In the genomic region with DNA sequence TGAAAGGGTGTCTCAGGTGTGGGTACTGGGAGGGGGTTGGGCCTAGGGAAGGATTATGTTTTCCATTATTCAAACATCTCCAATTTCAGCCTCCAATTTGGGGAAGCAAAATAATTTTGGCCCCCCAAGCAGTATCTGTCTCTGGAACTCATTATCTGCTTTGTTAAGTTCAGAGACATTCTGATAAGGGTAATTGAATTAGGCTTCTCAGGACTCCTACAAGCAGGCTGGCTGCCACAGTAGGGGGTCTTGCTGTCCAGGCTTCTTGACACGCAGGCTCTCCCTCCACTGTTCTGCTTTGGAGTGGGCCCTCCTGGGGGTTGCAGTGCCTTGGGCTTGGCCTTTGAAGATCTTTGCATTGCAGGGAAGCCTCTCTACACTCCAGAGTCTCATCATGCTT, we compare ENCODE assay signal across 22 cellular contexts.
DNase-seq lines count a peak whose midpoint lies in the region; TF ChIP-seq lines count a peak whose summit lies in the region.
"Had no signal": no experiment of that assay in that cellular context is flagged by ENCODE, and none has a peak within 500 bp of the region (broad histone marks: within the 10 kb centered on the region; RNA-seq: fewer than 3 reads in every experiment).

No MANE protein-coding gene starts in this region.

- H3K27me3 ChIP-seq in thyroid gland = no peaks in the 10 kb centered on the region
- H3K27me3 ChIP-seq: BLaER1 had no signal

- H3K4me3 ChIP-seq in choroid plexus epithelial cell (ENCODE audit: low read depth, low read length) (no peak overlapping the region), thyroid gland (replicated peaks in 1 of 3) (no peak overlapping the region)
- H3K4me3 ChIP-seq: BLaER1, GM12878 had no signal

- TF ChIP-seq CTCF in choroid plexus epithelial cell (conservative IDR thresholded peaks at IDR 0.05; ENCODE audit: low read depth, low read length) (no peak), thyroid gland (IDR thresholded peaks at IDR 0.05) (no peak)

- no peak overlapping the region for H3K27ac ChIP-seq in thyroid gland
- H3K27ac ChIP-seq: BLaER1, KMS-11 had no signal

- TF ChIP-seq POLR2A in thyroid gland (IDR thresholded peaks at IDR 0.05) = no peak

- peaks cover 25 to 31% of the 10 kb centered on the region in 2 donors for H3K4me1 ChIP-seq in thyroid gland
- H3K4me1 ChIP-seq: BLaER1 had no signal

- no peaks in the 10 kb centered on the region for H3K36me3 ChIP-seq in thyroid gland
- H3K36me3 ChIP-seq: BLaER1 had no signal

- peak; percentile 47 for DNase-seq in ELF-1 (ENCODE audit: low read depth, low spot score)
- DNase-seq in NCI-H146 treated with DMSO at 0.1 percent for 48 hours (lab: John Stamatoyannopoulos, UW; ENCODE audit: unreplicated experiment) = peak; percentile 7
- peak; percentile 40 for DNase-seq in choroid plexus epithelial cell (ENCODE audit: low read depth)
- peak; percentile 2 for DNase-seq in retina
- no peak for DNase-seq in NCI-H1930 (lab: John Stamatoyannopoulos, UW)
- DNase-seq in A172 (ENCODE audit: low spot score) = no peak
- no peak for DNase-seq in thyroid gland
- DNase-seq: ACHN; CD4-positive, alpha-beta T cell; COR-L47; DMS79; H7; IMR-90; NCI-H1092 treated with DMSO at 0.1 percent for 48 hours; NCI-H1436 treated with DMSO at 0.1 percent for 48 hours; NCI-H2081; NCI-H446; NCI-H526 treated with DMSO at 0.1 percent for 48 hours; SHP77 had no signal

- intact Hi-C loops in thyroid gland (cut with DNase I) = no loop called here

- H3K9me3 ChIP-seq in thyroid gland = no peaks in the 10 kb centered on the region
- H3K9me3 ChIP-seq: BLaER1 had no signal

- 75 to 100% methylated on average over 1 of the region's 1 CpG for WGBS in thyroid gland, 2 donors

Comparison
In these comparisons a context has a peak if more than half of its experiments do, and no peak if none do; other contexts are left out.
1. DNase-seq: peak in ELF-1 (single experiment), NCI-H146 treated with DMSO at 0.1 percent for 48 hours (single experiment), choroid plexus epithelial cell (single experiment) and retina (single experiment); none in NCI-H1930 (0 of 2), A172 (single experiment) and thyroid gland (0 of 2).